In the genomic region with DNA sequence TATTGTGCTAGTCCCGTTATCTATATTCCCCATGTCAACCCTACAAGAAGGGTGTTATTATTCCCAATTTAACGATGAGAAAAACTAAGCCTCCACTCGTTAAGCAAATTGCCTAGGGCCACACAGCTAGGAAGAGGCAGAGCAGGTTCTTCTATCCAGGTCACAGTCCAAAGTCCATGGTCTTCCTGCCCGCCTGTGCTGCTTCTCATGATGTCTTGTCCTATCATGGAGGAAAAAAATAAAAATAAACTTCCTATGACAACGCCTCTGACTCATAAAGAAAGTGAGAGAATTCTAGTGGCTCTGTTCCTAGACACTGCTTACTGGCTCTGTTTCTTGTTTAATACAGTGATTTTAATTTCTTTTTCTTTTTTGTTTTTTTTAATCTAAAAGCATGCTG, we compare ENCODE assay signal across 11 cellular contexts. TPM values are rescaled to one million over a fixed set of nuclear protein-coding genes. Genes with fewer than 3 reads are reported as not detected.
DNase-seq lines count a peak whose midpoint lies in the region; ATAC-seq and TF ChIP-seq lines count a peak whose summit lies in the region.
"Had no signal": no experiment of that assay in that cellular context is flagged by ENCODE, and none has a peak within 500 bp of the region (broad histone marks: within the 10 kb centered on the region; RNA-seq: fewer than 3 reads in every experiment).

No MANE protein-coding gene starts in this region.

- no peak overlapping the region for H3K27ac Mint-ChIP-seq in stimulated activated memory B cell treated with anti-CD40 and anti-IgM and Interleukin-4, amounts not matched to agents 10 μg/mL and 1 μg/mL and 100 μg/mL, for 72 hours
- H3K27ac Mint-ChIP-seq: natural killer cell treated with Interleukin-12 subunit alpha and Interleukin-12 subunit beta and Interleukin-15 and Interleukin-18, amount 100 ng/mL, for 72 hours had no signal

- H3K36me3 ChIP-seq in muscle layer of colon (ENCODE audit: insufficient read depth, low read length) = no peaks in the 10 kb centered on the region

- no peak for ATAC-seq in GM18517 (IDR thresholded peaks at IDR 0.05; ENCODE audit: unreplicated experiment)
- ATAC-seq in stimulated activated memory B cell treated with anti-CD40 and anti-IgM and Interleukin-4, amounts not matched to agents 10 μg/mL and 1 μg/mL and 100 μg/mL, for 72 hours = no peak
- ATAC-seq: natural killer cell treated with Interleukin-12 subunit alpha and Interleukin-12 subunit beta and Interleukin-15 and Interleukin-18, amount 100 ng/mL, for 72 hours had no signal

- H3K36me3 Mint-ChIP-seq in stimulated activated memory B cell treated with anti-CD40 and anti-IgM and Interleukin-4, amounts not matched to agents 10 μg/mL and 1 μg/mL and 100 μg/mL, for 72 hours = no peaks in the 10 kb centered on the region
- H3K36me3 Mint-ChIP-seq: natural killer cell treated with Interleukin-12 subunit alpha and Interleukin-12 subunit beta and Interleukin-15 and Interleukin-18, amount 100 ng/mL, for 72 hours had no signal

- DNase-seq in Caki2 (ENCODE audit: low read depth) = peak; percentile 73
- DNase-seq in HPDE6-E6E7 (ENCODE audit: extremely low spot score) = peak; percentile 23
- DNase-seq in epithelial cell of prostate (ENCODE audit: low read depth, low spot score) = no peak
- DNase-seq in GM20000 (ENCODE audit: low spot score) = no peak
- DNase-seq in GM19240 (ENCODE audit: insufficient read length, low spot score) = no peak
- DNase-seq: MV-4-11 had no signal

- peak overlapping the region; percentile 75 for H3K27ac ChIP-seq in epithelial cell of prostate
- peak overlapping the region; percentile 42 for H3K27ac ChIP-seq in muscle layer of colon (ENCODE audit: low read depth, low read length)
- H3K27ac ChIP-seq: RWPE1 had no signal

- no peaks in the 10 kb centered on the region for H3K9me3 ChIP-seq in muscle layer of colon (ENCODE audit: low read length)

- peaks cover 63% of the 10 kb centered on the region for H3K4me1 ChIP-seq in muscle layer of colon (ENCODE audit: insufficient read depth, low read length)

- no peaks in the 10 kb centered on the region for H3K9me3 Mint-ChIP-seq in stimulated activated memory B cell treated with anti-CD40 and anti-IgM and Interleukin-4, amounts not matched to agents 10 μg/mL and 1 μg/mL and 100 μg/mL, for 72 hours

- no peak for TF ChIP-seq CTCF in GM20000 (IDR thresholded peaks at IDR 0.05; ENCODE audit: extremely low read depth, missing control alignments)

- H3K4me1 Mint-ChIP-seq in stimulated activated memory B cell treated with anti-CD40 and anti-IgM and Interleukin-4, amounts not matched to agents 10 μg/mL and 1 μg/mL and 100 μg/mL, for 72 hours = no peaks in the 10 kb centered on the region

- H3K4me3 ChIP-seq in muscle layer of colon (ENCODE audit: low read depth in 1 of 2, low read length in 2 of 2) = no peak overlapping the region

- in situ Hi-C loops in Caki2 (cut with HindIII; ENCODE audit: low pct_unique_long_range_greater_than_20kb, low sequenced_read_pairs) = no loop called here

- H3K4me3 Mint-ChIP-seq in stimulated activated memory B cell treated with anti-CD40 and anti-IgM and Interleukin-4, amounts not matched to agents 10 μg/mL and 1 μg/mL and 100 μg/mL, for 72 hours = no peak overlapping the region
- H3K4me3 Mint-ChIP-seq: natural killer cell treated with Interleukin-12 subunit alpha and Interleukin-12 subunit beta and Interleukin-15 and Interleukin-18, amount 100 ng/mL, for 72 hours had no signal

- H3K27me3 ChIP-seq in muscle layer of colon (ENCODE audit: control insufficient read depth in 1 of 2, insufficient read depth in 2 of 2, low read length in 2 of 2) = no peaks in the 10 kb centered on the region

- H3K9ac ChIP-seq in muscle layer of colon (ENCODE audit: low read length) = no peak overlapping the region

- H3K27me3 Mint-ChIP-seq in stimulated activated memory B cell treated with anti-CD40 and anti-IgM and Interleukin-4, amounts not matched to agents 10 μg/mL and 1 μg/mL and 100 μg/mL, for 72 hours = no peaks in the 10 kb centered on the region

RNA-seq across cellular contexts. Expression of gene COL8A1, which starts 9.7 kb away (rescaled TPM):
- 20.2 and 36.4 TPM in 2 replicates for total RNA-seq in Caki2 (2014; rRNA removed; shearing (Covaris generic); ENCODE audit: low replicate concordance)

Comparison
In these comparisons a context has a peak if more than half of its experiments do, and no peak if none do; other contexts are left out.
1. DNase-seq: peak in Caki2 (single experiment) and HPDE6-E6E7 (single experiment); none in epithelial cell of prostate (single experiment), GM20000 (single experiment) and GM19240 (single experiment).